In the genomic region with DNA sequence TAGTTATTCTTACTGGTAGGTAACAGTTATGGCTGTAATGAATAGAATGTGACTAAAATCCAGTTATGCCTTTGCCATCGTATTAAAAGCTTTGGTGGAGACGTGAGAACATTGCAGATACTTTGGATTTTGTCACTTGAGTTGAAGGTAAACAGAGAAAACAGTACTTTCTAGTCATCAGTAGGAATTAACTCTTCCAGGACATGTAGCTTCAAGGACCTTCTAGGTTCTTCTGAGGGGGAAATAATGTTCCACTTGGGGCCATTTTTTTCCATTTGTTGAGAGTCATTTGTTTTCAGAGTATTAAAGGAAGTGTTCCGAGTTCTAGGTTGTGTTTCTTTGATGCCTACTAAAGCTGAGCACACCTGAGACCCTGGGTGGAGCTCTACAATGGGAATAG, we compare ENCODE assay signal across 1 cellular context.
TF ChIP-seq lines count a peak whose summit lies in the region.

No MANE protein-coding gene starts in this region.

TF ChIP-seq in A549, 52 proteins besides CTCF, POLR2A, EP300 and RAD21 (continued from another document):
- TF ChIP-seq, protein P1, sequence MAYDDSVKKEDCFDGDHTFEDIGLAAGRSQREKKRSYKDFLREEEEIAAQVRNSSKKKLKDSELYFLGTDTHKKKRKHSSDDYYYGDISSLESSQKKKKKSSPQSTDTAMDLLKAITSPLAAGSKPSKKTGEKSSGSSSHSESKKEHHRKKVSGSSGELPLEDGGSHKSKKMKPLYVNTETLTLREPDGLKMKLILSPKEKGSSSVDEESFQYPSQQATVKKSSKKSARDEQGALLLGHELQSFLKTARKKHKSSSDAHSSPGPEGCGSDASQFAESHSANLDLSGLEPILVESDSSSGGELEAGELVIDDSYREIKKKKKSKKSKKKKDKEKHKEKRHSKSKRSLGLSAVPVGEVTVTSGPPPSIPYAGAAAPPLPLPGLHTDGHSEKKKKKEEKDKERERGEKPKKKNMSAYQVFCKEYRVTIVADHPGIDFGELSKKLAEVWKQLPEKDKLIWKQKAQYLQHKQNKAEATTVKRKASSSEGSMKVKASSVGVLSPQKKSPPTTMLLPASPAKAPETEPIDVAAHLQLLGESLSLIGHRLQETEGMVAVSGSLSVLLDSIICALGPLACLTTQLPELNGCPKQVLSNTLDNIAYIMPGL (CRISPR knock-in tag; IDR thresholded peaks at IDR 0.05; ENCODE audit: borderline replicate concordance): no peak
- TF ChIP-seq HOXA7 (CRISPR knock-in tag; IDR thresholded peaks at IDR 0.05): no peak
